In the genomic region with DNA sequence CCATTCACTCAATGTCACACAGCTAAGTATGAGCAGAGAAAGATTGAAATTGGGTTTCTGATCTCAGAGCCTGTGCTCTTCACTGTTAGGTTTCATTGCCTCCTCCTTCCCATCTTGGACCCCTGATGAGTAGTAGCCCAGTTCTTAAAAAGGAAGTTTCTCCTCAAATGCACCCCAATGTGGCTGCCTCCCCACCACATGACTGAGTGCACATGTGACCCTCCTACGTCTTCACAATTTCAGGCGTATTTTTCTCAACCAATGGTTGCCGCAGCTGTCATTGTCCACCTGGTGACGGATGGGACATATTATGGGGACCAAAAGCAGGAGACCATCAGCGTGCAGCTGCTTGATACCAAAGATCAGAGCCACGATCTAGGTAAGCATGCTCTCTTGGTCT, we compare ENCODE assay signal across 8 cellular contexts.
"Had no signal": no experiment of that assay in that cellular context is flagged by ENCODE, and none has a peak within 500 bp of the region (broad histone marks: within the 10 kb centered on the region; RNA-seq: fewer than 3 reads in every experiment).

No MANE protein-coding gene starts in this region.

- H3K27ac Mint-ChIP-seq: H9 had no signal

- H3K4me3 ChIP-seq: GM23248 had no signal

- H3K4me2 ChIP-seq: KMS-11 had no signal

- H3K4me3 Mint-ChIP-seq: H9 had no signal

- ATAC-seq: HepG2 had no signal

- DNase-seq: GM23248, GOT3, H9, HCEC 1CT, KBM-7 had no signal

- H3K9ac ChIP-seq: GM23248, KMS-11 had no signal

- H2AFZ ChIP-seq: GM23248 had no signal

- H3K27ac ChIP-seq: GM23248, HL-60, KMS-11 had no signal

- FAIRE-seq: HepG2 had no signal
